Comparison of ENCODE assay signal across 21 cellular contexts in the genomic region with DNA sequence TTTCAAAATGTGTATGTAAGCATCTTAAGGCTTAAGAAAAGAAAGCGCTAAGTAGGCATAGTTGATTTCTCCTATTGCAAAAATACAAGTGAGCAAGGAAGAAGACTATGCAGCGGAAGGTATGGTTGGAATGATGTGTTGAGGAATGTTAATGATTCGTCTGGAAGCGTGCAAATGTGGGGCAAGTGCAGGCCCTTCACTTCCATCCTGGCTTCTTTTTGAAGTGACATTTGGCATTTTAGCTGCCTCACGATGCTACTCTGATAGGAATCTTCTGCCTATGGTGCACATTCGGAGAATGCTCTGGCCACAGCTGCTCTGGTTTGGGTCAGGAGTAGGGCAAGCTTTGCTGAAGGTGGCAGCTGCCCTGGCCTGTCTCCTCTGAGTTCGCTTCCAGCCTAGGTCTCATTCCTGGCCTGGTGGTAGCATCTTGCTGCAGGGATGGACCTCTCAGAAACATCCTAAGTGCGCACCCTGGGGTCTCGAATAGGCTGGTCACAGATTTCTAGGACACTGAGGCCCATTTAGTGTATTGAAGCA. TPM values are rescaled to one million over a fixed set of nuclear protein-coding genes. Genes with fewer than 3 reads are reported as not detected.
A peak's percentile ranks its signal among the peaks of the same experiment; 100 is the strongest.
DNase-seq lines count a peak whose midpoint lies in the region; TF ChIP-seq lines count a peak whose summit lies in the region.
"Had no signal": no experiment of that assay in that cellular context is flagged by ENCODE, and none has a peak within 500 bp of the region (broad histone marks: within the 10 kb centered on the region; RNA-seq: fewer than 3 reads in every experiment).

No MANE protein-coding gene starts in this region.

- H3K79me2 ChIP-seq in trophoblast cell (ENCODE audit: control insufficient read depth, insufficient read depth, low read length, poor library complexity), result no peaks in the 10 kb centered on the region

- H3K4me1 ChIP-seq in esophagus muscularis mucosa, result no peaks in the 10 kb centered on the region
- H3K4me1 ChIP-seq in trophoblast cell (ENCODE audit: control insufficient read depth in 1 of 2, insufficient read depth in 2 of 2, low read length in 2 of 2), result peaks cover 10 to 17% of the 10 kb centered on the region in 2 experiments
- H3K4me1 ChIP-seq: HAP-1 had no signal

- no peak overlapping the region for H3K18ac ChIP-seq in trophoblast cell (ENCODE audit: low read length)

- no peak overlapping the region for H2AFZ ChIP-seq in trophoblast cell (ENCODE audit: insufficient read depth, low read length, poor library complexity)

- H3K4ac ChIP-seq in trophoblast cell (ENCODE audit: low read depth, low read length), result no peak overlapping the region

- H3K14ac ChIP-seq in trophoblast cell (ENCODE audit: low read length), result no peak overlapping the region

- H3K27ac Mint-ChIP-seq in mesothelial cell of epicardium (peak overlapping the region; percentile 81), CD14-positive monocyte (no peak overlapping the region)
- H3K27ac Mint-ChIP-seq: B cell; CD4-positive, alpha-beta T cell; HFFc6 had no signal

- TF ChIP-seq CTCF in esophagus muscularis mucosa (IDR thresholded peaks at IDR 0.05), result no peak
- no peak for TF ChIP-seq CTCF in mesothelial cell of epicardium (IDR thresholded peaks at IDR 0.05; ENCODE audit: unreplicated experiment)
- TF ChIP-seq CTCF in CD14-positive monocyte (IDR thresholded peaks at IDR 0.05), result no peak

- DNase-seq in ELF-1 (ENCODE audit: low read depth, low spot score) (peak; percentile 45), esophagus muscularis mucosa (ENCODE audit: extremely low spot score) (peak; percentile 84), mesothelial cell of epicardium (ENCODE audit: low spot score in 2 of 2, unreplicated experiment in 2 of 2) (no peak), trophoblast cell (peak; percentile 67 to 91), germinal center (ENCODE audit: low spot score) (no peak), CD14-positive monocyte (ENCODE audit: low spot score) (no peak), pons (ENCODE audit: low spot score) (no peak), posterior vena cava (ENCODE audit: low spot score) (no peak)
- DNase-seq: Calu3; CD4-positive, alpha-beta T cell; COR-L47; DND-41; GDM1; GOT3; HFFc6 had no signal

- H3K4me2 ChIP-seq in trophoblast cell (ENCODE audit: low read length), result no peak overlapping the region
- H3K4me2 ChIP-seq: BLaER1 had no signal

- H3K4me1 Mint-ChIP-seq in mesothelial cell of epicardium (peaks cover 55% of the 10 kb centered on the region), CD14-positive monocyte (peaks cover 10% of the 10 kb centered on the region)
- H3K4me1 Mint-ChIP-seq: B cell had no signal

- no peak overlapping the region for H3K9ac ChIP-seq in trophoblast cell (ENCODE audit: low read length)
- H3K9ac ChIP-seq: BLaER1 had no signal

- no peak overlapping the region for H2BK12ac ChIP-seq in trophoblast cell (ENCODE audit: low read length)

- no peak for TF ChIP-seq POLR2A in esophagus muscularis mucosa (IDR thresholded peaks at IDR 0.05; ENCODE audit: low read depth)

- H3K23ac ChIP-seq in trophoblast cell (ENCODE audit: low read length), result no peak overlapping the region

- H2BK5ac ChIP-seq in trophoblast cell (ENCODE audit: low read depth, low read length, poor library complexity), result no peak overlapping the region

- H4K8ac ChIP-seq in trophoblast cell (ENCODE audit: low read depth, low read length), result no peak overlapping the region

- H3K27me3 Mint-ChIP-seq in mesothelial cell of epicardium (ENCODE audit: low read depth) (no peaks in the 10 kb centered on the region), CD14-positive monocyte (ENCODE audit: low read depth in 3 of 3) (peaks cover 0 to 5% (median 4%) of the 10 kb centered on the region in 3 donors)

- no peak overlapping the region for H3K27ac ChIP-seq in esophagus muscularis mucosa (replicated peaks in 1 of 4)
- H3K27ac ChIP-seq in trophoblast cell (ENCODE audit: low read depth, low read length), result peak overlapping the region; percentile 8
- H3K27ac ChIP-seq: 22Rv1, BLaER1, C4-2B had no signal

- no peaks in the 10 kb centered on the region for H3K36me3 ChIP-seq in esophagus muscularis mucosa
- no peaks in the 10 kb centered on the region for H3K36me3 ChIP-seq in trophoblast cell (ENCODE audit: control insufficient read depth in 1 of 2, insufficient read depth in 2 of 2, low read length in 2 of 2)
- H3K36me3 ChIP-seq: BLaER1, HAP-1 had no signal

- H3K79me1 ChIP-seq in trophoblast cell (ENCODE audit: low read length), result peaks cover 2% of the 10 kb centered on the region

- H4K91ac ChIP-seq in trophoblast cell (ENCODE audit: low read depth, low read length), result no peak overlapping the region

- H3K4me3 ChIP-seq in esophagus muscularis mucosa, result no peak overlapping the region
- H3K4me3 ChIP-seq in trophoblast cell (ENCODE audit: low read depth, low read length), result no peak overlapping the region
- H3K4me3 ChIP-seq: BLaER1, GM12878, HAP-1 had no signal

- H3K9me3 ChIP-seq in esophagus muscularis mucosa (no peaks in the 10 kb centered on the region), trophoblast cell (ENCODE audit: insufficient read depth, low read depth, low read length) (peaks cover 4% of the 10 kb centered on the region)
- H3K9me3 ChIP-seq: BLaER1, HAP-1 had no signal

- 87% methylated on average over 9 of the region's 9 CpGs for WGBS in esophagus muscularis mucosa
- no CpG with 5 or more reads among the region's 9 CpGs for WGBS in trophoblast cell (ENCODE audit: extremely low coverage, insufficient coverage, insufficient read length)

- H3K9me3 Mint-ChIP-seq in mesothelial cell of epicardium (peaks cover 3% of the 10 kb centered on the region), CD14-positive monocyte (peaks cover 0 to 2% (median 0%) of the 10 kb centered on the region in 7 donors)
- H3K9me3 Mint-ChIP-seq: CD4-positive, alpha-beta T cell; HFFc6 had no signal

- H2BK120ac ChIP-seq in trophoblast cell (ENCODE audit: insufficient read depth, low read length, poor library complexity), result no peak overlapping the region

- peaks cover 4% of the 10 kb centered on the region for H3K36me3 Mint-ChIP-seq in mesothelial cell of epicardium
- H3K36me3 Mint-ChIP-seq in CD14-positive monocyte, result no peaks in the 10 kb centered on the region

- H3K4me3 Mint-ChIP-seq in mesothelial cell of epicardium, result no peak overlapping the region
- H3K4me3 Mint-ChIP-seq in CD14-positive monocyte, result no peak overlapping the region
- H3K4me3 Mint-ChIP-seq: B cell; CD4-positive, alpha-beta T cell; HFFc6 had no signal

- H3K27me3 ChIP-seq in esophagus muscularis mucosa (no peaks in the 10 kb centered on the region), trophoblast cell (ENCODE audit: insufficient read depth, low read length) (no peaks in the 10 kb centered on the region)
- H3K27me3 ChIP-seq: BLaER1 had no signal

- no peak for TF ChIP-seq EP300 in esophagus muscularis mucosa (IDR thresholded peaks at IDR 0.05)

- H4K12ac ChIP-seq in trophoblast cell (ENCODE audit: low read depth, low read length), result no peak overlapping the region

- intact Hi-C loops in esophagus muscularis mucosa (cut with DNase I) (no loop called here), CD14-positive monocyte (cut with micrococcal nuclease) (no loop called here), posterior vena cava (cut with DNase I) (no loop called here)

- no peak overlapping the region for H2AK5ac ChIP-seq in trophoblast cell (ENCODE audit: low read length)

RNA-seq across cellular contexts. Expression of a gene that starts 49.4 kb away (rescaled TPM):
- total RNA-seq in esophagus muscularis mucosa, result 10 to 100 TPM in 2 of 4 donors, 1 to 10 TPM in 2; 7.0 to 11.7 (median 10.5) TPM
- total RNA-seq in mesothelial cell of epicardium, result 95.6 to 104 TPM (median 103 TPM) in 3 replicates
- polyA plus RNA-seq in trophoblast cell (2013), result 5.0 and 5.4 TPM in 2 replicates
- not detected for polyA plus RNA-seq in CD14-positive monocyte
- total RNA-seq in posterior vena cava, result 1 to 10 TPM; 6.5 to 6.9 TPM
- total RNA-seq: B cell; CD4-positive, alpha-beta T cell had no signal

Comparison
In these comparisons a context has a peak if more than half of its experiments do, and no peak if none do; other contexts are left out.
1. DNase-seq: peak in ELF-1 (single experiment), esophagus muscularis mucosa (single experiment) and trophoblast cell (2 of 2); none in mesothelial cell of epicardium (0 of 2), germinal center (single experiment), CD14-positive monocyte (single experiment), pons (single experiment) and posterior vena cava (single experiment).